7 cellular contexts compared by ENCODE assay signal in genomic region chr20:57238089-57238488, GRCh38.
"Had no signal": no experiment of that assay in that cellular context is flagged by ENCODE, and none has a peak within 500 bp of the region (broad histone marks: within the 10 kb centered on the region; RNA-seq: fewer than 3 reads in every experiment).

No MANE protein-coding gene starts in this region.

- FAIRE-seq: G401.6, GM12891, GM12892, GM18507, GM19239 had no signal

- DNase-seq: GDM1, GF-D8 had no signal
